15 cellular contexts compared by ENCODE assay signal in the genomic region with DNA sequence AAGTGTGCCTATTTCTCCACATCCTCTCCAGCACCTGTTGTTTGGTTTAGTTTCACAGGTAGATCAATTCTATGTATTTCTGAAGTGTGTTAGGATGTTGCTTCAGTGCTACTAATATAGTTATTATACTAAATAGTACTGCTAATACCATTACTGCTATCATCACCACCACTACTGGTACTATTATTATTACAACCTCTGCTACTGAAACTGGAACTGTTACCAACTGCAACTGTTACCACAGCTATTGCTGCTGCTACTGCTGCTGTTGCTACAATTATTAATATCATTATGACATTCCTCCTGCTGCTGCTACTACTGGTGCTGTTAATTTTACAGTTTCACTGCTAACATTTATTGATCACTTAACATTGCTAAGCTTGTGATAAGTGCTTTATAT. TPM values are rescaled to one million over a fixed set of nuclear protein-coding genes. Genes with fewer than 3 reads are reported as not detected.
DNase-seq lines count a peak whose midpoint lies in the region; ATAC-seq and TF ChIP-seq lines count a peak whose summit lies in the region.
"Had no signal": no experiment of that assay in that cellular context is flagged by ENCODE, and none has a peak within 500 bp of the region (broad histone marks: within the 10 kb centered on the region; RNA-seq: fewer than 3 reads in every experiment).

No MANE protein-coding gene starts in this region.

- H2BK12ac ChIP-seq in trophoblast cell (ENCODE audit: low read length), result no peak overlapping the region

- intact Hi-C loops in PC-3 (cut with micrococcal nuclease), result no loop called here

- H3K4me3 ChIP-seq in PC-3 (ENCODE audit: low read length) (no peak overlapping the region), trophoblast cell (ENCODE audit: low read depth, low read length) (no peak overlapping the region)

- no peak overlapping the region for H4K91ac ChIP-seq in trophoblast cell (ENCODE audit: low read depth, low read length)

- H3K79me2 ChIP-seq in PC-3 (ENCODE audit: low read length), result no peaks in the 10 kb centered on the region
- H3K79me2 ChIP-seq in trophoblast cell (ENCODE audit: control insufficient read depth, insufficient read depth, low read length, poor library complexity), result no peaks in the 10 kb centered on the region

- H3K4ac ChIP-seq in trophoblast cell (ENCODE audit: low read depth, low read length), result no peak overlapping the region

- H3K27me3 ChIP-seq in PC-3 (ENCODE audit: low read length) (no peaks in the 10 kb centered on the region), trophoblast cell (ENCODE audit: insufficient read depth, low read length) (no peaks in the 10 kb centered on the region)

- no TSS peak for BruUV-seq in PC-3 (replicated peaks; lab: Mats Ljungman, UMichigan)

- H3K4me2 ChIP-seq in PC-3 (ENCODE audit: low read length), result no peak overlapping the region
- no peak overlapping the region for H3K4me2 ChIP-seq in trophoblast cell (ENCODE audit: low read length)

- H4K12ac ChIP-seq in trophoblast cell (ENCODE audit: low read depth, low read length), result no peak overlapping the region

- POLR2A ChIA-PET in PC-3 (lab: Charles Lee; ENCODE audit: unreplicated experiment), result no interaction called here

- no peak overlapping the region for H3K14ac ChIP-seq in trophoblast cell (ENCODE audit: low read length)

- CTCF ChIA-PET in PC-3 (lab: Charles Lee), result no interaction called here

- peak; percentile 17 for DNase-seq in GM13976 (ENCODE audit: low spot score)
- DNase-seq in SW 1271 (lab: John Stamatoyannopoulos, UW), result no peak
- DNase-seq in PC-3, result no peak
- no peak for DNase-seq in NAMALWA (ENCODE audit: low spot score)
- DNase-seq in trophoblast cell, result no peak
- DNase-seq: activated CD4-positive, alpha-beta T cell treated with anti-CD3 and anti-CD28 coated beads for 36 hours; DND-41; posterior cingulate gyrus; stimulated activated CD4-positive, alpha-beta T cell treated with anti-CD3 and anti-CD28 coated beads, Interleukin-1b, Interleukin-23, amount 100 ng/mL, for 48 hours; stimulated activated naive CD4-positive, alpha-beta T cell treated with Interleukin-2 at 50 U/mL for 16 hours had no signal

- no peak for TF ChIP-seq CTCF in GM13976 (IDR thresholded peaks at IDR 0.05; ENCODE audit: borderline replicate concordance, control extremely low read depth, extremely low read depth, insufficient read depth, missing control alignments)
- no peak for TF ChIP-seq CTCF in PC-3 (conservative IDR thresholded peaks at IDR 0.05; ENCODE audit: low read depth, low read length)

- H2AFZ ChIP-seq in PC-3 (ENCODE audit: low read length) (no peak overlapping the region), trophoblast cell (ENCODE audit: insufficient read depth, low read length, poor library complexity) (no peak overlapping the region)

- no peaks in the 10 kb centered on the region for H3F3A ChIP-seq in PC-3 (ENCODE audit: low read length, unreplicated experiment)

- H3K27ac ChIP-seq in PC-3 (ENCODE audit: low read length) (no peak overlapping the region), trophoblast cell (ENCODE audit: low read depth, low read length) (no peak overlapping the region)
- H3K27ac ChIP-seq: HL-60 had no signal

- H3K36me3 ChIP-seq in PC-3 (ENCODE audit: low read depth, low read length), result no peaks in the 10 kb centered on the region
- no peaks in the 10 kb centered on the region for H3K36me3 ChIP-seq in trophoblast cell (ENCODE audit: control insufficient read depth in 1 of 2, insufficient read depth in 2 of 2, low read length in 2 of 2)

- no peak overlapping the region for H2BK5ac ChIP-seq in trophoblast cell (ENCODE audit: low read depth, low read length, poor library complexity)

- H4K20me1 ChIP-seq in PC-3 (ENCODE audit: low read length), result no peaks in the 10 kb centered on the region

- no peak overlapping the region for H2BK120ac ChIP-seq in trophoblast cell (ENCODE audit: insufficient read depth, low read length, poor library complexity)

- H4K8ac ChIP-seq in trophoblast cell (ENCODE audit: low read depth, low read length), result no peak overlapping the region

- peak; percentile 58 for ATAC-seq in GM19397 (IDR thresholded peaks at IDR 0.05; ENCODE audit: unreplicated experiment)
- ATAC-seq in HG02623 (IDR thresholded peaks at IDR 0.05; ENCODE audit: unreplicated experiment), result peak; percentile 92
- ATAC-seq in HG03432 (IDR thresholded peaks at IDR 0.05; ENCODE audit: unreplicated experiment), result peak; percentile 97
- ATAC-seq in PC-3, result no peak
- ATAC-seq: activated CD4-positive, alpha-beta T cell treated with anti-CD3 and anti-CD28 coated beads for 36 hours had no signal

- H3K18ac ChIP-seq in trophoblast cell (ENCODE audit: low read length), result no peak overlapping the region

- in situ Hi-C loops in GM13976 (cut with MboI; ENCODE audit: low sequenced_read_pairs, unreplicated experiment), result no loop called here

- no peak overlapping the region for H3K23ac ChIP-seq in trophoblast cell (ENCODE audit: low read length)

- H3K9ac ChIP-seq in PC-3 (ENCODE audit: low read length), result no peak overlapping the region
- no peak overlapping the region for H3K9ac ChIP-seq in trophoblast cell (ENCODE audit: low read length)

- H3K9me2 ChIP-seq in PC-3 (replicated peaks; ENCODE audit: low read length), result no peaks in the 10 kb centered on the region

- no peaks in the 10 kb centered on the region for H3K79me1 ChIP-seq in trophoblast cell (ENCODE audit: low read length)

- H3K9me3 ChIP-seq in PC-3 (ENCODE audit: low read length), result no peaks in the 10 kb centered on the region
- no peaks in the 10 kb centered on the region for H3K9me3 ChIP-seq in trophoblast cell (ENCODE audit: insufficient read depth, low read depth, low read length)

- H3K4me1 ChIP-seq in PC-3 (ENCODE audit: insufficient read depth, low read length), result no peaks in the 10 kb centered on the region
- no peaks in the 10 kb centered on the region for H3K4me1 ChIP-seq in trophoblast cell (ENCODE audit: control insufficient read depth in 1 of 2, insufficient read depth in 2 of 2, low read length in 2 of 2)

- H2AK5ac ChIP-seq in trophoblast cell (ENCODE audit: low read length), result no peak overlapping the region

RNA-seq across cellular contexts. Expression of gene LMOD3, which starts 8.3 kb away (rescaled TPM):
- total RNA-seq in PC-3 (2014; rRNA removed), result not detected in 2 replicates
- polyA plus RNA-seq in trophoblast cell (2013), result 0.01 TPM in 1 of 2 replicates, not detected in the other
- total RNA-seq: activated CD4-positive, alpha-beta T cell treated with anti-CD3 and anti-CD28 coated beads for 36 hours; fibroblast of villous mesenchyme had no signal

RNA-seq across cellular contexts. Expression of gene ARL6IP5, which starts 46.0 kb away (rescaled TPM):
- total RNA-seq in PC-3 (2014; rRNA removed), result 18.8 and 25.4 TPM in 2 replicates
- 80.1 and 84.4 TPM in 2 replicates for polyA plus RNA-seq in trophoblast cell (2013)

RNA-seq across cellular contexts. Expression of gene UBA3, which starts 50.5 kb away (rescaled TPM):
- total RNA-seq in PC-3 (2014; rRNA removed), result 27.5 and 40.2 TPM in 2 replicates
- 52.4 and 52.8 TPM in 2 replicates for polyA plus RNA-seq in trophoblast cell (2013)
